Comparison of ENCODE assay signal across 8 cellular contexts in genomic region chr1:156421062-156421938, GRCh38.
A peak's percentile ranks its signal among the peaks of the same experiment; 100 is the strongest.
DNase-seq lines count a peak whose midpoint lies in the region; ATAC-seq and TF ChIP-seq lines count a peak whose summit lies in the region.

No MANE protein-coding gene starts in this region.

- TF ChIP-seq CTCF in GM06990 (IDR thresholded peaks at IDR 0.05; ENCODE audit: insufficient read depth, low read length, poor library complexity, severe bottlenecking) = no peak

- peak; percentile 80 for ATAC-seq in HG02642 (IDR thresholded peaks at IDR 0.05; ENCODE audit: poor library complexity, unreplicated experiment)
- peak; percentile 65 for ATAC-seq in central memory CD8-positive, alpha-beta T cell (replicated peaks; ENCODE audit: extremely low read depth, poor library complexity, severe bottlenecking)
- no peak for ATAC-seq in HG03108 (IDR thresholded peaks at IDR 0.05; ENCODE audit: unreplicated experiment)

- no peaks in the 10 kb centered on the region for H3K9me3 Mint-ChIP-seq in central memory CD8-positive, alpha-beta T cell

- H3K27ac Mint-ChIP-seq in central memory CD8-positive, alpha-beta T cell (ENCODE audit: low read depth) = peak overlapping the region; percentile 86

- H3K27me3 Mint-ChIP-seq in central memory CD8-positive, alpha-beta T cell = peaks cover 53% of the 10 kb centered on the region

- H3K36me3 ChIP-seq in GM06990 (ENCODE audit: control insufficient read depth, insufficient read depth, low read length) = no peaks in the 10 kb centered on the region; the same call in 1 of the 2 replicates

- H3K36me3 Mint-ChIP-seq in central memory CD8-positive, alpha-beta T cell (ENCODE audit: insufficient read depth) = peaks cover 6% of the 10 kb centered on the region

- DNase-seq in GM06990 (ENCODE audit: extremely low read depth, insufficient read length) = peak; percentile 88
- DNase-seq in NCI-H2029 treated with DMSO at 0.1 percent for 48 hours (lab: John Stamatoyannopoulos, UW) = peak; percentile 27
- peak; percentile 63 for DNase-seq in activated CD4-positive, CD25-positive, alpha-beta regulatory T cell treated with anti-CD3 and anti-CD28 coated beads, Interleukin-2, amount 50 U/mL, for 72 hours
- peak; percentile 32 to 49 for DNase-seq in central memory CD8-positive, alpha-beta T cell (ENCODE audit: low spot score in 2 of 2)
- DNase-seq in kidney tubule cell (ENCODE audit: low spot score) = peak; percentile 53
- peak; percentile 38 to 57 (median 47) for DNase-seq in stimulated activated CD4-positive, alpha-beta T cell treated with anti-CD3 and anti-CD28 coated beads, Interleukin-1b, Interleukin-23, amount 100 ng/mL, for 24 hours (ENCODE audit: low read depth in 4 of 4, low spot score in 1 of 4)

- H3K27me3 ChIP-seq in GM06990 (replicated peaks; ENCODE audit: control insufficient read depth, insufficient read depth, low read length) = no peaks in the 10 kb centered on the region; the same call in 1 of the 2 replicates

- peak overlapping the region; percentile 96 for H3K4me3 Mint-ChIP-seq in central memory CD8-positive, alpha-beta T cell

- peak overlapping the region; percentile 71 for H3K4me3 ChIP-seq in GM06990 (replicated peaks; ENCODE audit: low read depth, low read length)

- peaks cover 34% of the 10 kb centered on the region for H3K4me1 Mint-ChIP-seq in central memory CD8-positive, alpha-beta T cell

Comparison
In these comparisons a context has a peak if more than half of its experiments do, and no peak if none do; other contexts are left out.
1. DNase-seq: peak in every context shown above with its lines; median percentile 88 in GM06990; 63 in activated CD4-positive, CD25-positive, alpha-beta regulatory T cell treated with anti-CD3 and anti-CD28 coated beads, Interleukin-2, amount 50 U/mL, for 72 hours; 53 in kidney tubule cell; 47 in stimulated activated CD4-positive, alpha-beta T cell treated with anti-CD3 and anti-CD28 coated beads, Interleukin-1b, Interleukin-23, amount 100 ng/mL, for 24 hours; 40 in central memory CD8-positive, alpha-beta T cell; 27 in NCI-H2029 treated with DMSO at 0.1 percent for 48 hours.